ENCODE assay signal across 2 cellular contexts in genomic region chr5:37774912-37775483, GRCh38.
TF ChIP-seq lines count a peak whose summit lies in the region.

No MANE protein-coding gene starts in this region.

TF ChIP-seq in SK-N-SH, 30 proteins besides CTCF, POLR2A, EP300 and RAD21 (continued from another document):
- TF ChIP-seq USF1 (IDR thresholded peaks at IDR 0.05; ENCODE audit: borderline replicate concordance, low read depth) (no peak), EZH2phosphoT487 (IDR thresholded peaks at IDR 0.05; ENCODE audit: borderline replicate concordance, low read depth) (no peak), FOXM1 (IDR thresholded peaks at IDR 0.05; ENCODE audit: low read depth) (no peak), RXRA (IDR thresholded peaks at IDR 0.05; ENCODE audit: borderline replicate concordance, low read depth) (no peak), MAX (IDR thresholded peaks at IDR 0.05; ENCODE audit: low read depth) (no peak), SIN3A (IDR thresholded peaks at IDR 0.05; ENCODE audit: borderline replicate concordance, low read depth, low read length) (no peak), IRF3 (IDR thresholded peaks at IDR 0.05; ENCODE audit: low read depth, low read length) (no peak), TAF1 (IDR thresholded peaks at IDR 0.05; ENCODE audit: borderline replicate concordance, low read depth, low read length) (no peak), FOXJ3 (CRISPR knock-in tag; IDR thresholded peaks at IDR 0.05) (no peak)

TF ChIP-seq in SK-N-SH treated with all-trans-retinoic acid at 6 μM for 48 hours, 23 proteins besides CTCF, POLR2A, EP300 and RAD21 (continued from another document):
- TF ChIP-seq TSHZ2 (CRISPR knock-in tag; IDR thresholded peaks at IDR 0.05) (no peak), ZNF70 (CRISPR knock-in tag; IDR thresholded peaks at IDR 0.05) (no peak), ARNTL (CRISPR knock-in tag; IDR thresholded peaks at IDR 0.05; ENCODE audit: borderline replicate concordance, low read depth) (no peak), POU6F1 (CRISPR knock-in tag; IDR thresholded peaks at IDR 0.05; ENCODE audit: borderline replicate concordance, low read depth) (no peak), OSR1 (CRISPR knock-in tag; IDR thresholded peaks at IDR 0.05) (no peak)
